ENCODE assay signal across 23 cellular contexts in genomic region chr2:75621228-75621627, GRCh38.
"Had no signal": no experiment of that assay in that cellular context is flagged by ENCODE, and none has a peak within 500 bp of the region (broad histone marks: within the 10 kb centered on the region; RNA-seq: fewer than 3 reads in every experiment).

No MANE protein-coding gene starts in this region.

- H3K9me3 ChIP-seq: gastroesophageal sphincter, mucosa of descending colon, prostate gland, thyroid gland had no signal

- H3K27me3 ChIP-seq: hepatocyte, right atrium auricular region, thyroid gland had no signal

- ATAC-seq: effector memory CD8-positive, alpha-beta T cell; gastroesophageal sphincter; heart left ventricle; left lobe of liver; mucosa of descending colon; natural killer cell treated with Interleukin-12 subunit alpha and Interleukin-12 subunit beta and Interleukin-15 and Interleukin-18, amount 100 ng/mL, for 72 hours; sciatic nerve had no signal

- H3K79me2 ChIP-seq: hepatocyte had no signal

- H3K36me3 ChIP-seq: gastroesophageal sphincter, heart left ventricle, prostate gland, right atrium auricular region, stomach, thyroid gland had no signal

- H3K4me2 ChIP-seq: hepatocyte, smooth muscle cell had no signal

- H2AFZ ChIP-seq: hepatocyte had no signal

- DNase-seq: cortex of kidney; effector memory CD8-positive, alpha-beta T cell; foreskin fibroblast; heart left ventricle; kidney; mucosa of descending colon; naive B cell; stimulated activated CD4-positive, alpha-beta T cell treated with anti-CD3 and anti-CD28 coated beads, Interleukin-12 subunit alpha, Interleukin-12 subunit beta, amount 100 ng/mL, for 4 hours; stimulated activated CD4-positive, alpha-beta T cell treated with anti-CD3 and anti-CD28 coated beads, Interleukin-1b, Interleukin-23, amount 100 ng/mL, for 48 hours; stimulated activated CD4-positive, alpha-beta T cell treated with anti-CD3 and anti-CD28 coated beads, Interleukin-4, amount 100 ng/mL, for 1 hour; stimulated activated CD8-positive, alpha-beta memory T cell treated with anti-CD3 and anti-CD28 coated beads, Interleukin-4, amount 100 ng/mL, for 48 hours; stimulated activated naive CD4-positive, alpha-beta T cell; stomach; thyroid gland had no signal

- H3K4me1 ChIP-seq: gastroesophageal sphincter, heart left ventricle, prostate gland, right atrium auricular region, stomach, thyroid gland had no signal

- H3K27ac ChIP-seq: gastroesophageal sphincter, heart left ventricle, hepatocyte, prostate gland, right atrium auricular region, stomach, thyroid gland had no signal

- FAIRE-seq: kidney had no signal

- H3K4me3 ChIP-seq: gastroesophageal sphincter, heart left ventricle, hepatocyte, lung, mucosa of descending colon, prostate gland, right atrium auricular region, smooth muscle cell, stomach, thyroid gland had no signal
